Comparison of ENCODE assay signal across 8 cellular contexts in the genomic region with DNA sequence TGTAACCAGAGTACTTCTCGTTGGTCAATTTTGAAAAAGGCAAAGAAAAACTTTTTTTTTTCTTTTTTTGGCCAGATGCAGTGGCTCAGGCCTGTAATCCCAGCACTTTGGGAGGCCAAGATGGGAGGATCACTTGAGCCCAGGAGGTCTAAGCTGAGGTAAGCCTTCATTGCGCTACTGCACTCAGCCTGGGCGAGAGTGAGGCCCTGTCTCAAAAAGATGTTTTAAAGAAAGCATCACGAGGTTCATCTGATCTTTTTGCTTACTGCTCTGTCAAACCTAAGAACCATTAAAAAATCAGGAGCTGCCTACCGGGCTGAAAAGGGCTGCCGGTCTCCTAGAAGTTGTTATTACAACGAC. TPM values are rescaled to one million over a fixed set of nuclear protein-coding genes. Genes with fewer than 3 reads are reported as not detected.
A peak's percentile ranks its signal among the peaks of the same experiment; 100 is the strongest.
DNase-seq lines count a peak whose midpoint lies in the region; ATAC-seq and TF ChIP-seq lines count a peak whose summit lies in the region.

No MANE protein-coding gene starts in this region.

- H3K36me3 ChIP-seq in ACC112 (ENCODE audit: insufficient read depth, low read length), result peaks cover 10% of the 10 kb centered on the region

- POLR2A ChIA-PET in activated B cell treated with CpG ODN at 0.5 μM for 24 hours (lab: Charles Lee) (interaction anchor here (0.5 to 3.3 kb wide), 16 partner anchors 9 to 674 kb away, joined by 3 to 25 read pairs (median 6); a partner anchor contains a TSS), GM10248 (lab: Yijun Ruan, JAX) (no interaction called here)

- H3K4me3 Mint-ChIP-seq in activated B cell treated with CpG ODN at 0.5 μM for 24 hours, result peak overlapping the region; percentile 90
- peak overlapping the region; percentile 88 to 98 for H3K4me3 Mint-ChIP-seq in stimulated activated naive CD8-positive, alpha-beta T cell treated with anti-CD3 and anti-CD28 coated beads, Interleukin-15, amount 100 ng/mL, for 72 hours

- H3K4me1 Mint-ChIP-seq in activated B cell treated with CpG ODN at 0.5 μM for 24 hours, result peaks cover 28% of the 10 kb centered on the region
- peaks cover 23% of the 10 kb centered on the region for H3K4me1 Mint-ChIP-seq in stimulated activated naive CD8-positive, alpha-beta T cell treated with anti-CD3 and anti-CD28 coated beads, Interleukin-15, amount 100 ng/mL, for 72 hours

- H3K27me3 Mint-ChIP-seq in activated B cell treated with CpG ODN at 0.5 μM for 24 hours, result no peaks in the 10 kb centered on the region
- H3K27me3 Mint-ChIP-seq in stimulated activated naive CD8-positive, alpha-beta T cell treated with anti-CD3 and anti-CD28 coated beads, Interleukin-15, amount 100 ng/mL, for 72 hours, result no peaks in the 10 kb centered on the region

- H3K27me3 ChIP-seq in ACC112 (ENCODE audit: insufficient read depth, low read length), result no peaks in the 10 kb centered on the region

- intact Hi-C loops in activated B cell treated with CpG ODN at 0.5 μM for 24 hours (cut with micrococcal nuclease), result loop anchor here (1.0 to 5.0 kb wide), 10 partner anchors 28 to 1936 kb away; a partner anchor contains a TSS

- H3K79me2 ChIP-seq in ACC112 (ENCODE audit: control insufficient read depth, insufficient read depth, low read length, unreplicated experiment), result peaks cover 12% of the 10 kb centered on the region

- no peak for DNase-seq in activated B cell treated with CpG ODN at 0.5 μM for 24 hours
- DNase-seq in stimulated activated naive CD8-positive, alpha-beta T cell treated with anti-CD3 and anti-CD28 coated beads, Interleukin-15, amount 100 ng/mL, for 72 hours, result peak; percentile 3 to 13
- DNase-seq in GM10248 (ENCODE audit: extremely low spot score), result no peak
- DNase-seq in NCI-H128 (lab: John Stamatoyannopoulos, UW; ENCODE audit: unreplicated experiment), result no peak
- DNase-seq in SHP77 (lab: John Stamatoyannopoulos, UW), result no peak

- TF ChIP-seq CTCF in activated B cell treated with CpG ODN at 0.5 μM for 24 hours (IDR thresholded peaks at IDR 0.05), result no peak
- TF ChIP-seq CTCF in GM10248 (IDR thresholded peaks at IDR 0.05; ENCODE audit: control extremely low read depth, extremely low read depth, low read depth, missing control alignments), result no peak

- peak overlapping the region; percentile 79 for H3K27ac ChIP-seq in ACC112 (ENCODE audit: low read depth, low read length)

- H3K36me3 Mint-ChIP-seq in activated B cell treated with CpG ODN at 0.5 μM for 24 hours (ENCODE audit: low read depth), result peaks cover 55% of the 10 kb centered on the region

- peak overlapping the region; percentile 92 for H3K27ac Mint-ChIP-seq in activated B cell treated with CpG ODN at 0.5 μM for 24 hours
- peak overlapping the region; percentile 99 for H3K27ac Mint-ChIP-seq in stimulated activated naive CD8-positive, alpha-beta T cell treated with anti-CD3 and anti-CD28 coated beads, Interleukin-15, amount 100 ng/mL, for 72 hours

- CTCF ChIA-PET in activated B cell treated with CpG ODN at 0.5 μM for 24 hours (lab: Charles Lee) (interaction anchor here (1.6 to 2.3 kb wide), 3 partner anchors 206 to 271 kb away, joined by 4 to 7 read pairs (median 5); no protein-coding TSS in a partner anchor), GM10248 (lab: Yijun Ruan, JAX) (interaction anchor here (1.1 to 2.9 kb wide), 9 partner anchors 10 to 271 kb away, joined by 3 to 15 read pairs (median 4); no protein-coding TSS in a partner anchor)

- H3K4me1 ChIP-seq in ACC112 (ENCODE audit: control insufficient read depth, insufficient read depth, low read length, unreplicated experiment), result peaks cover 14% of the 10 kb centered on the region

- peak overlapping the region; percentile 82 for H3K4me3 ChIP-seq in ACC112 (ENCODE audit: low read depth, low read length)
- peak overlapping the region; percentile 84 for H3K4me3 ChIP-seq in iPS-11a (ENCODE audit: low read depth, low read length)

- ATAC-seq in GM21723 (IDR thresholded peaks at IDR 0.05; ENCODE audit: unreplicated experiment) (peak; percentile 15), activated B cell treated with CpG ODN at 0.5 μM for 24 hours (ENCODE audit: low read depth) (no peak)
- peak; percentile 3 for ATAC-seq in stimulated activated naive CD8-positive, alpha-beta T cell treated with anti-CD3 and anti-CD28 coated beads, Interleukin-15, amount 100 ng/mL, for 72 hours

- no peaks in the 10 kb centered on the region for H3K9me3 Mint-ChIP-seq in activated B cell treated with CpG ODN at 0.5 μM for 24 hours
- H3K9me3 Mint-ChIP-seq in stimulated activated naive CD8-positive, alpha-beta T cell treated with anti-CD3 and anti-CD28 coated beads, Interleukin-15, amount 100 ng/mL, for 72 hours, result no peaks in the 10 kb centered on the region

- peak overlapping the region; percentile 83 for H2AFZ ChIP-seq in ACC112 (ENCODE audit: low read length, unreplicated experiment)

RNA-seq across cellular contexts. Expression of a gene that starts 0.6 kb away (rescaled TPM):
- 41.9 and 44.9 TPM in 2 replicates for total RNA-seq in activated B cell treated with CpG ODN at 0.5 μM for 24 hours

Comparison
In these comparisons a context has a peak if more than half of its experiments do, and no peak if none do; other contexts are left out.
1. DNase-seq: peak in stimulated activated naive CD8-positive, alpha-beta T cell treated with anti-CD3 and anti-CD28 coated beads, Interleukin-15, amount 100 ng/mL, for 72 hours (2 of 2); none in activated B cell treated with CpG ODN at 0.5 μM for 24 hours (single experiment), GM10248 (single experiment), NCI-H128 (single experiment) and SHP77 (0 of 2).